In the genomic region with DNA sequence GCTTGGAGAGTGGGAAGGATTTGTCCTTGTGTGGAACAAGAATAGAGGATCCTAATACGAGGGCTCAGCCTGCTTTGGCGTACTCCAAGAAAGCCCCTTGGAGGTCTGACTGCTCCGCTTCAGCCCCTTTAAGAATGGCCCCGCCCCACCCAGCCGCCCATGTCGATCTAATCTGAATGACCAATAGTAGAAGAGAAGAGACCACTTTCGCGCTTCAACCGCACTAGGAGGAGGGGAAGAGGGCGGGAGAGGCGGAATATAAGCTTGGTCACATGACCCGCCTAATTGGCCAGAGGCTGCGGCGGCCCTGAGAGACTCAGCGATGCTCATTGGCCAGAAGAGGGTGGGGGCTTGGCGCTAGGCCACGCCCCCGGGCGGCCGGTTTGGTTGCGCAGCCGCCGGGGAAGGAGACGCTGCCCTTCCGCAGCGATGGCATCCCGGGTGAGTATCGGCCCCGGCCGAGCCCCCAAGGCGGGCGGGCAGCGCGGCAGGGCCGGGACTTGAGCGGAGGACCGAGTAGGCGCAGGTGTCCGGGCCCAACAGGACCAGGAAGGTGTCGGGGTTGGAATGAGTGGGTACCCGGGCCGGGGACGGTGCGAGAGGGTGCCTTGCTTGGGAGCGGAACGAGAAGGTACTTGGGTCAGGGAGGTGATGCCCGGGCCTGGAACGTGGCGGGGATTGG, we compare ENCODE assay signal across 8 cellular contexts. TPM values are rescaled to one million over a fixed set of nuclear protein-coding genes. Genes with fewer than 3 reads are reported as not detected.
A peak's percentile ranks its signal among the peaks of the same experiment; 100 is the strongest.
DNase-seq lines count a peak whose midpoint lies in the region; ATAC-seq and TF ChIP-seq lines count a peak whose summit lies in the region.

A gene with protein sequence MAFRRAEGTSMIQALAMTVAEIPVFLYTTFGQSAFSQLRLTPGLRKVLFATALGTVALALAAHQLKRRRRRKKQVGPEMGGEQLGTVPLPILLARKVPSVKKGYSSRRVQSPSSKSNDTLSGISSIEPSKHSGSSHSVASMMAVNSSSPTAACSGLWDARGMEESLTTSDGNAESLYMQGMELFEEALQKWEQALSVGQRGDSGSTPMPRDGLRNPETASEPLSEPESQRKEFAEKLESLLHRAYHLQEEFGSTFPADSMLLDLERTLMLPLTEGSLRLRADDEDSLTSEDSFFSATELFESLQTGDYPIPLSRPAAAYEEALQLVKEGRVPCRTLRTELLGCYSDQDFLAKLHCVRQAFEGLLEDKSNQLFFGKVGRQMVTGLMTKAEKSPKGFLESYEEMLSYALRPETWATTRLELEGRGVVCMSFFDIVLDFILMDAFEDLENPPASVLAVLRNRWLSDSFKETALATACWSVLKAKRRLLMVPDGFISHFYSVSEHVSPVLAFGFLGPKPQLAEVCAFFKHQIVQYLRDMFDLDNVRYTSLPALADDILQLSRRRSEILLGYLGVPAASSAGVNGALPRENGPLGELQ (plus strand): TSS at position 386 of the 682 bp plus-strand sequence. CDS start 3,969 bp downstream, outside the sequence.

- H3K36me3 Mint-ChIP-seq in effector memory CD8-positive, alpha-beta T cell (ENCODE audit: insufficient read depth): peaks cover 26% of the 10 kb centered on the region
- H3K36me3 Mint-ChIP-seq in memory B cell: no peaks in the 10 kb centered on the region

- TF ChIP-seq CTCF in GM20000 (IDR thresholded peaks at IDR 0.05; ENCODE audit: extremely low read depth, missing control alignments): no peak

- H3K9me3 Mint-ChIP-seq in effector memory CD8-positive, alpha-beta T cell: no peaks in the 10 kb centered on the region
- H3K9me3 Mint-ChIP-seq in memory B cell: no peaks in the 10 kb centered on the region

- peak within 1 kb of the TSS; percentile 98 to 99 for H3K4me3 Mint-ChIP-seq in effector memory CD8-positive, alpha-beta T cell
- H3K4me3 Mint-ChIP-seq in memory B cell: peak within 1 kb of the TSS; percentile 93

- ATAC-seq in effector memory CD8-positive, alpha-beta T cell (replicated peaks): peak; percentile 98
- peak; percentile 98 for ATAC-seq in memory B cell (ENCODE audit: low read depth)

- DNase-seq in CMK (ENCODE audit: low read depth) (peak; percentile 95), GM20000 (ENCODE audit: low spot score) (peak; percentile 99), HT-29 (ENCODE audit: low spot score) (peak; percentile 98), NOMO-1 (lab: John Stamatoyannopoulos, UW; ENCODE audit: unreplicated experiment in 2 of 2) (peak; percentile 99 to 100), memory B cell (ENCODE audit: low spot score in 2 of 2) (peak; percentile 82 to 89)
- peak; percentile 88 to 92 for DNase-seq in activated CD8-positive, alpha-beta memory T cell treated with anti-CD3 and anti-CD28 coated beads for 4 hours (ENCODE audit: low read depth in 2 of 2)
- peak; percentile 86 to 92 (median 90) for DNase-seq in effector memory CD8-positive, alpha-beta T cell
- DNase-seq in stimulated activated CD8-positive, alpha-beta memory T cell treated with anti-CD3 and anti-CD28 coated beads, Interleukin-12 subunit alpha, Interleukin-12 subunit beta, amount 100 ng/mL, for 24 hours (ENCODE audit: extremely low read depth): peak; percentile 86

- peaks cover 33% of the 10 kb centered on the region in 2 donors for H3K4me1 Mint-ChIP-seq in effector memory CD8-positive, alpha-beta T cell (ENCODE audit: low read depth in 2 of 2)
- peaks cover 23% of the 10 kb centered on the region for H3K4me1 Mint-ChIP-seq in memory B cell

- no peaks in the 10 kb centered on the region for H3K27me3 Mint-ChIP-seq in effector memory CD8-positive, alpha-beta T cell
- H3K27me3 Mint-ChIP-seq in memory B cell: no peaks in the 10 kb centered on the region

- H3K27ac Mint-ChIP-seq in effector memory CD8-positive, alpha-beta T cell: peak within 1 kb of the TSS; percentile 92 to 95
- H3K27ac Mint-ChIP-seq in memory B cell: peak within 1 kb of the TSS; percentile 93

RNA-seq across cellular contexts. Expression of the gene that starts here (rescaled TPM):
- total RNA-seq in HT-29 (2014; rRNA removed; shearing (Covaris generic)): 64.8 and 66.6 TPM in 2 replicates

Comparison
In these comparisons a context has a peak if more than half of its experiments do, and no peak if none do; other contexts are left out.
1. Peak in every context shown above with its lines: DNase-seq and ATAC-seq.